In the genomic region with DNA sequence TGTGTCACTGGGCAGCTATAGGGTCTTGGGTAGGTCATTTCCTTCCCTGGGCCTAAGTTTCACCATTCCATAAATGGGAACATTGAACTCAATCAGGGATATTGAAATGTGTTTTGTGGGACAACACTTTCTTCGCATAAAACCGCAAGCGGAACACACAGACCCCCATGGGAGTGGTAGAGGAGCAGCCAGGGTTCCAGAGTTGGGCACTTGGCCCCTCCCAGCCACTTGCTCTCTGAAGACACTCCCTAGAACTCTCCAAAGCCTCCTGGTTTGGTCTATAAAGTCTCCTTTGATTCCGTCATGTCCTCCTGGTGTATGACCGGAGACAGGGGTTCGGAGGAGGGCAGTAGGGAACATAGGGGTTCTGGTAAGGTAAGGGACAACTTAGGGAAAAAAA, we compare ENCODE assay signal across 10 cellular contexts.
DNase-seq lines count a peak whose midpoint lies in the region; ATAC-seq and TF ChIP-seq lines count a peak whose summit lies in the region.
"Had no signal": no experiment of that assay in that cellular context is flagged by ENCODE, and none has a peak within 500 bp of the region (broad histone marks: within the 10 kb centered on the region; RNA-seq: fewer than 3 reads in every experiment).

No MANE protein-coding gene starts in this region.

- H3K27ac Mint-ChIP-seq in memory B cell (peak overlapping the region; percentile 53), endothelial cell (ENCODE audit: unreplicated experiment) (no peak overlapping the region), glutamatergic neuron (ENCODE audit: unreplicated experiment) (no peak overlapping the region)

- H3K4me1 ChIP-seq in BLaER1 (peaks cover 57% of the 10 kb centered on the region), DOHH2 (ENCODE audit: control insufficient read depth, low read length) (peaks cover 29% of the 10 kb centered on the region), SJSA1 (replicated peaks) (peaks cover 64% of the 10 kb centered on the region)

- H4K20me1 ChIP-seq in BLaER1 (peaks cover 99% of the 10 kb centered on the region), DOHH2 (ENCODE audit: control insufficient read depth, insufficient read depth, low read depth, low read length) (0 out of 2 replicates have a peak, but pooled peaks cover 7% of the 10 kb centered on the region)

- H3K9me3 Mint-ChIP-seq in memory B cell (no peaks in the 10 kb centered on the region), endothelial cell (ENCODE audit: unreplicated experiment) (no peaks in the 10 kb centered on the region), glutamatergic neuron (ENCODE audit: unreplicated experiment) (peaks cover 4% of the 10 kb centered on the region)

- H3K9me2 ChIP-seq in DOHH2 (replicated peaks; ENCODE audit: control insufficient read depth, low read length) = no peaks in the 10 kb centered on the region

- DNase-seq in SJSA1 (ENCODE audit: low read depth in 1 of 2, low spot score in 2 of 2) (no peak), memory B cell (ENCODE audit: low spot score in 2 of 2) (no peak), endothelial cell (ENCODE audit: low spot score) (no peak), NCI-H2196 (lab: John Stamatoyannopoulos, UW; ENCODE audit: unreplicated experiment) (no peak), GOT3 (lab: John Stamatoyannopoulos, UW) (no peak), glutamatergic neuron (no peak)
- DNase-seq: dermis blood vessel endothelial cell had no signal

- H3K4me1 Mint-ChIP-seq in memory B cell = peaks cover 50% of the 10 kb centered on the region
- H3K4me1 Mint-ChIP-seq in endothelial cell (ENCODE audit: unreplicated experiment) = peaks cover 8% of the 10 kb centered on the region
- peaks cover 10% of the 10 kb centered on the region for H3K4me1 Mint-ChIP-seq in glutamatergic neuron (ENCODE audit: low read depth, unreplicated experiment)

- H3K27me3 Mint-ChIP-seq in memory B cell (peaks cover 1% of the 10 kb centered on the region), endothelial cell (ENCODE audit: unreplicated experiment) (peaks cover 4% of the 10 kb centered on the region), glutamatergic neuron (ENCODE audit: unreplicated experiment) (peaks cover 10% of the 10 kb centered on the region)

- no peak for TF ChIP-seq CTCF in DOHH2 (IDR thresholded peaks at IDR 0.05; ENCODE audit: low read depth, low read length, poor library complexity, severe bottlenecking)
- no peak for TF ChIP-seq CTCF in endothelial cell (IDR thresholded peaks at IDR 0.05; ENCODE audit: unreplicated experiment)
- no peak for TF ChIP-seq CTCF in glutamatergic neuron (IDR thresholded peaks at IDR 0.05; ENCODE audit: partially characterized antibody, unreplicated experiment)

- peak overlapping the region; percentile 45; the same call in 1 of the 2 replicates for H3K4me3 ChIP-seq in BLaER1
- H3K4me3 ChIP-seq in DOHH2 (ENCODE audit: low read length) = peak overlapping the region; percentile 44
- H3K4me3 ChIP-seq in SJSA1 = no peak overlapping the region
- H3K4me3 ChIP-seq: mucosa of descending colon had no signal

- H3K9me3 ChIP-seq in BLaER1 = no peaks in the 10 kb centered on the region
- H3K9me3 ChIP-seq in DOHH2 (ENCODE audit: control insufficient read depth, insufficient read depth, low read length) = no peaks in the 10 kb centered on the region
- no peaks in the 10 kb centered on the region for H3K9me3 ChIP-seq in SJSA1 (replicated peaks)
- H3K9me3 ChIP-seq: mucosa of descending colon had no signal

- H3K27me3 ChIP-seq in BLaER1 (peaks cover 83% of the 10 kb centered on the region), DOHH2 (ENCODE audit: control insufficient read depth, low read length) (peaks cover 46% of the 10 kb centered on the region), SJSA1 (replicated peaks) (no peaks in the 10 kb centered on the region)

- H3K4me3 Mint-ChIP-seq in memory B cell (peak overlapping the region; percentile 57), endothelial cell (ENCODE audit: unreplicated experiment) (no peak overlapping the region), glutamatergic neuron (ENCODE audit: unreplicated experiment) (no peak overlapping the region)

- H3K36me3 ChIP-seq in BLaER1 (no peaks in the 10 kb centered on the region), DOHH2 (ENCODE audit: control insufficient read depth, low read length) (no peaks in the 10 kb centered on the region), SJSA1 (no peaks in the 10 kb centered on the region)

- H3F3A ChIP-seq in DOHH2 (ENCODE audit: control insufficient read depth, insufficient read depth) = no peaks in the 10 kb centered on the region

- H3K27ac ChIP-seq in BLaER1 (no peak overlapping the region), DOHH2 (ENCODE audit: low read depth, low read length) (no peak overlapping the region), SJSA1 (peak overlapping the region; percentile 83)

- H3K4me2 ChIP-seq in BLaER1 (peak overlapping the region; percentile 96), DOHH2 (ENCODE audit: low read length) (peak overlapping the region; percentile 63)

- H3K9ac ChIP-seq in BLaER1 = no peak overlapping the region

- no peak for ATAC-seq in memory B cell (ENCODE audit: low read depth)

- no peaks in the 10 kb centered on the region for H3K36me3 Mint-ChIP-seq in memory B cell
- H3K36me3 Mint-ChIP-seq in endothelial cell (ENCODE audit: low read depth, unreplicated experiment) = peaks cover 3% of the 10 kb centered on the region
- H3K36me3 Mint-ChIP-seq in glutamatergic neuron (ENCODE audit: unreplicated experiment) = no peaks in the 10 kb centered on the region

- no peaks in the 10 kb centered on the region for H3K79me2 ChIP-seq in DOHH2 (ENCODE audit: control insufficient read depth, low read length)
